23 cellular contexts compared by ENCODE assay signal in the genomic region with DNA sequence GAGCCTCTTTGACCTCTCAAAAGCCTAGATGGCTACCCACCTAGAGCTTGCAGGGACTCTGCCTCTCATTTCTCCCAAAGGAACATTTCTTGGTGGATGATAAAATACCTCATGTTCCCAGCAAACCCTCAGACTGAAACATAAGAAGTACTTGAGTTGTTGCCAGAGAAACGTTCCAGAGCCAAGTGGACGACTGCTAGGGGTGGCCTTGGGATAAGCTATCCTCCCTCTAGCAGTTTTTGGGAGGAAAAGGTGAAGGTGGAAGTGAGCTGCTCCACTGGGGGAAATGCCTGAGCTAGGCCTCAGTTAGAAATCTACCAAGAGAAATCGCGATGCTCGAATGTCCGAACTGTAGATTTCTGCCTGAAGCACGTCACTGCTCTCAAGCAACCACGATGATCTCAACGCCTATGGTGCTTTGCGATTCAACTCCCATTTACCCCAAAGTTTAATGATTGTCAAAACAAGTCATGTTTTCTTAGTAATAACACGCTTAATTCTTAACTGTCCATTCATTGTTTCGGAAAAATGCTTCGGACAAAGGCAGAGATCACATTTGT.
DNase-seq lines count a peak whose midpoint lies in the region; ATAC-seq, FAIRE-seq and TF ChIP-seq lines count a peak whose summit lies in the region.
"Had no signal": no experiment of that assay in that cellular context is flagged by ENCODE, and none has a peak within 500 bp of the region (broad histone marks: within the 10 kb centered on the region; RNA-seq: fewer than 3 reads in every experiment).

No MANE protein-coding gene starts in this region.

- CTCF ChIA-PET in activated CD4-positive, alpha-beta T cell treated with anti-CD3 and anti-CD28 coated beads, Interleukin-2, amount 10 ng/mL, durations not matched to agents 7 days and 5 days (lab: Charles Lee): no interaction called here

- intact Hi-C loops in sigmoid colon (cut with DNase I): no loop called here

- no peak overlapping the region for H3K27ac ChIP-seq in sigmoid colon
- H3K27ac ChIP-seq: KMS-11, stomach had no signal

- ATAC-seq in GM21786 (IDR thresholded peaks at IDR 0.05; ENCODE audit: unreplicated experiment) (no peak), HG03520 (IDR thresholded peaks at IDR 0.05; ENCODE audit: unreplicated experiment) (no peak)
- ATAC-seq: activated T-cell treated with anti-CD3 and anti-CD28 coated beads, Interleukin-2, amount 50 U/mL, for 72 hours; natural killer cell treated with Interleukin-12 subunit alpha and Interleukin-12 subunit beta and Interleukin-15 and Interleukin-18, amount 100 ng/mL, for 72 hours; WTC11 had no signal

- no peaks in the 10 kb centered on the region for H3K36me3 Mint-ChIP-seq in osteocyte (ENCODE audit: unreplicated experiment)
- no peaks in the 10 kb centered on the region for H3K36me3 Mint-ChIP-seq in activated CD4-positive, alpha-beta T cell treated with anti-CD3 and anti-CD28 coated beads, Interleukin-2, amount 10 ng/mL, durations not matched to agents 7 days and 5 days (ENCODE audit: low read depth)
- H3K36me3 Mint-ChIP-seq: activated naive CD8-positive, alpha-beta T cell; natural killer cell treated with Interleukin-12 subunit alpha and Interleukin-12 subunit beta and Interleukin-15 and Interleukin-18, amount 100 ng/mL, for 72 hours; WTC11 had no signal

- peaks cover 8% of the 10 kb centered on the region for H3K9me3 Mint-ChIP-seq in osteocyte (ENCODE audit: unreplicated experiment)
- no peaks in the 10 kb centered on the region for H3K9me3 Mint-ChIP-seq in activated CD4-positive, alpha-beta T cell treated with anti-CD3 and anti-CD28 coated beads, Interleukin-2, amount 10 ng/mL, durations not matched to agents 7 days and 5 days

- WGBS in sigmoid colon, 2 donors: 81 to 82% methylated on average over 13 of the region's 13 CpGs

- FAIRE-seq in RCC 7860 (lab: Jason Lieb, UNC): peak; percentile 66
- FAIRE-seq: GM19239, islet of Langerhans, urothelium cell line had no signal

- DNase-seq in AG08395 (ENCODE audit: low spot score) (peak; percentile 20), RCC 7860 (ENCODE audit: low spot score) (peak; percentile 75), fibroblast of gingiva (ENCODE audit: low read depth) (peak; percentile 42), osteocyte (ENCODE audit: extremely low spot score, unreplicated experiment) (no peak), sigmoid colon (no peak)
- no peak for DNase-seq in activated CD4-positive, alpha-beta T cell treated with anti-CD3 and anti-CD28 coated beads, Interleukin-2, amount 10 ng/mL, durations not matched to agents 7 days and 5 days
- DNase-seq: activated T-cell treated with anti-CD3 and anti-CD28 coated beads, Interleukin-2, amount 50 U/mL, for 72 hours; effector CD4-positive, alpha-beta T cell; NCI-H1092 treated with DMSO at 0.1 percent for 48 hours; NCI-H2081; NCI-H526; stomach had no signal

- H3K4me1 ChIP-seq in sigmoid colon: peaks cover 0 to 52% (median 28%) of the 10 kb centered on the region in 4 donors
- H3K4me1 ChIP-seq: HAP-1, stomach had no signal

- H3K27ac Mint-ChIP-seq in osteocyte (ENCODE audit: unreplicated experiment): peak overlapping the region; percentile 78
- no peak overlapping the region for H3K27ac Mint-ChIP-seq in activated CD4-positive, alpha-beta T cell treated with anti-CD3 and anti-CD28 coated beads, Interleukin-2, amount 10 ng/mL, durations not matched to agents 7 days and 5 days
- H3K27ac Mint-ChIP-seq: activated naive CD8-positive, alpha-beta T cell; activated T-cell treated with anti-CD3 and anti-CD28 coated beads, Interleukin-2, amount 50 U/mL, for 72 hours; natural killer cell treated with Interleukin-12 subunit alpha and Interleukin-12 subunit beta and Interleukin-15 and Interleukin-18, amount 100 ng/mL, for 72 hours; WTC11 had no signal

- TF ChIP-seq CTCF in osteocyte (IDR thresholded peaks at IDR 0.05): no peak
- TF ChIP-seq CTCF in sigmoid colon (IDR thresholded peaks at IDR 0.05): no peak

- no peaks in the 10 kb centered on the region for H3K9me3 ChIP-seq in sigmoid colon
- H3K9me3 ChIP-seq: HAP-1, stomach had no signal

- H3K4me3 ChIP-seq in sigmoid colon: no peak overlapping the region
- H3K4me3 ChIP-seq: HAP-1, stomach had no signal

- no peak for TF ChIP-seq POLR2A in sigmoid colon (IDR thresholded peaks at IDR 0.05)

- H3K4me3 Mint-ChIP-seq in osteocyte (ENCODE audit: unreplicated experiment): no peak overlapping the region
- H3K4me3 Mint-ChIP-seq in activated CD4-positive, alpha-beta T cell treated with anti-CD3 and anti-CD28 coated beads, Interleukin-2, amount 10 ng/mL, durations not matched to agents 7 days and 5 days: no peak overlapping the region
- H3K4me3 Mint-ChIP-seq: activated naive CD8-positive, alpha-beta T cell; activated T-cell treated with anti-CD3 and anti-CD28 coated beads, Interleukin-2, amount 50 U/mL, for 72 hours; central memory CD8-positive, alpha-beta T cell; natural killer cell treated with Interleukin-12 subunit alpha and Interleukin-12 subunit beta and Interleukin-15 and Interleukin-18, amount 100 ng/mL, for 72 hours; WTC11 had no signal

- no peak for TF ChIP-seq EP300 in sigmoid colon (IDR thresholded peaks at IDR 0.05)

- H3K36me3 ChIP-seq in sigmoid colon: no peaks in the 10 kb centered on the region
- H3K36me3 ChIP-seq: HAP-1, stomach had no signal

- H3K27me3 ChIP-seq in sigmoid colon: no peaks in the 10 kb centered on the region
- H3K27me3 ChIP-seq: stomach had no signal

- no peaks in the 10 kb centered on the region for H3K27me3 Mint-ChIP-seq in osteocyte (ENCODE audit: unreplicated experiment)
- H3K27me3 Mint-ChIP-seq in activated CD4-positive, alpha-beta T cell treated with anti-CD3 and anti-CD28 coated beads, Interleukin-2, amount 10 ng/mL, durations not matched to agents 7 days and 5 days: peaks cover 1% of the 10 kb centered on the region
- H3K27me3 Mint-ChIP-seq: central memory CD8-positive, alpha-beta T cell had no signal

- POLR2A ChIA-PET in activated CD4-positive, alpha-beta T cell treated with anti-CD3 and anti-CD28 coated beads, Interleukin-2, amount 10 ng/mL, durations not matched to agents 7 days and 5 days (lab: Charles Lee): no interaction called here

- peaks cover 56% of the 10 kb centered on the region for H3K4me1 Mint-ChIP-seq in osteocyte (ENCODE audit: unreplicated experiment)
- no peaks in the 10 kb centered on the region for H3K4me1 Mint-ChIP-seq in activated CD4-positive, alpha-beta T cell treated with anti-CD3 and anti-CD28 coated beads, Interleukin-2, amount 10 ng/mL, durations not matched to agents 7 days and 5 days
- H3K4me1 Mint-ChIP-seq: central memory CD8-positive, alpha-beta T cell; WTC11 had no signal

Comparison
In these comparisons a context has a peak if more than half of its experiments do, and no peak if none do; other contexts are left out.
1. DNase-seq: peak in AG08395 (single experiment), RCC 7860 (single experiment) and fibroblast of gingiva (single experiment); none in osteocyte (single experiment), activated CD4-positive, alpha-beta T cell treated with anti-CD3 and anti-CD28 coated beads, Interleukin-2, amount 10 ng/mL, durations not matched to agents 7 days and 5 days (single experiment) and sigmoid colon (single experiment).